ENCODE assay signal across 8 cellular contexts in genomic region chr6:84033523-84034451, GRCh38. TPM values are rescaled to one million over a fixed set of nuclear protein-coding genes. Genes with fewer than 3 reads are reported as not detected.
A peak's percentile ranks its signal among the peaks of the same experiment; 100 is the strongest.
DNase-seq lines count a peak whose midpoint lies in the region; ATAC-seq and TF ChIP-seq lines count a peak whose summit lies in the region.

Gene MRAP2 (plus strand): TSS chr6:84033772. CDS start chr6:84055319, 21,547 bp downstream.

- POLR2A ChIA-PET in PC-3 (lab: Charles Lee; ENCODE audit: unreplicated experiment): no interaction called here

- no TSS peak for BruUV-seq in PC-3 (replicated peaks; lab: Mats Ljungman, UMichigan)

- H3K9me2 ChIP-seq in PC-3 (replicated peaks; ENCODE audit: low read length): no peaks in the 10 kb centered on the region
- H3K9me2 ChIP-seq in MM.1S (replicated peaks; ENCODE audit: insufficient read depth, low read length): no peaks in the 10 kb centered on the region

- H3K27ac ChIP-seq in PC-3 (ENCODE audit: low read length) (no peak within 1 kb of the TSS), aorta (ENCODE audit: low read depth in 1 of 2, low read length in 2 of 2) (peak within 1 kb of the TSS; percentile 36 to 92), MM.1S (ENCODE audit: low read length) (no peak within 1 kb of the TSS)

- no peak within 1 kb of the TSS for H3K9ac ChIP-seq in PC-3 (ENCODE audit: low read length)
- peak within 1 kb of the TSS; percentile 82 for H3K9ac ChIP-seq in endocrine pancreas (ENCODE audit: control insufficient read depth, insufficient read depth, low read length)
- peak within 1 kb of the TSS; percentile 84 for H3K9ac ChIP-seq in mucosa of stomach (ENCODE audit: low read length)
- H3K9ac ChIP-seq in MM.1S (ENCODE audit: low read length): no peak within 1 kb of the TSS

- H3F3A ChIP-seq in PC-3 (ENCODE audit: low read length, unreplicated experiment) (no peaks in the 10 kb centered on the region), MM.1S (ENCODE audit: insufficient read depth, low read length) (no peaks in the 10 kb centered on the region)

- H3K9me3 ChIP-seq in HAP-1: no peaks in the 10 kb centered on the region
- H3K9me3 ChIP-seq in PC-3 (ENCODE audit: low read length): no peaks in the 10 kb centered on the region
- no peaks in the 10 kb centered on the region for H3K9me3 ChIP-seq in endocrine pancreas (ENCODE audit: control insufficient read depth, low read length)
- no peaks in the 10 kb centered on the region for H3K9me3 ChIP-seq in mucosa of stomach (ENCODE audit: control insufficient read depth, low read length)
- H3K9me3 ChIP-seq in aorta (ENCODE audit: control insufficient read depth, low read length): no peaks in the 10 kb centered on the region
- H3K9me3 ChIP-seq in MM.1S (replicated peaks; ENCODE audit: insufficient read depth, low read length): no peaks in the 10 kb centered on the region

- H4K20me1 ChIP-seq in PC-3 (ENCODE audit: low read length) (no peaks in the 10 kb centered on the region), MM.1S (ENCODE audit: insufficient read depth, low read length) (no peaks in the 10 kb centered on the region)

- intact Hi-C loops in PC-3 (cut with micrococcal nuclease) (no loop called here), aorta (cut with DNase I) (loop anchor here in 1 of 2 donors (10.0 kb wide), 2 partner anchors 149 to 161 kb away; no protein-coding TSS in a partner anchor)

- peak; percentile 15 for DNase-seq in EH (ENCODE audit: low read depth)
- peak; percentile 18 to 64 for DNase-seq in HAP-1 (ENCODE audit: low spot score in 2 of 2)
- DNase-seq in PC-3: no peak
- DNase-seq in aorta: peak; percentile 60 to 85
- no peak for DNase-seq in activated naive CD4-positive, alpha-beta T cell treated with anti-CD3 and anti-CD28 coated beads, Interleukin-2, amount 10 ng/mL, durations not matched to agents 7 days and 5 days
- no peak for DNase-seq in MM.1S

- in situ Hi-C loops in HAP-1 (cut with MboI; ENCODE audit: low sequenced_read_pairs): no loop called here

- no peak within 1 kb of the TSS for H3K27ac Mint-ChIP-seq in activated naive CD4-positive, alpha-beta T cell treated with anti-CD3 and anti-CD28 coated beads, Interleukin-2, amount 10 ng/mL, durations not matched to agents 7 days and 5 days

- H2AFZ ChIP-seq in PC-3 (ENCODE audit: low read length) (peak within 1 kb of the TSS; percentile 80), MM.1S (ENCODE audit: low read length) (no peak within 1 kb of the TSS)

- CTCF ChIA-PET in PC-3 (lab: Charles Lee): no interaction called here
- CTCF ChIA-PET in activated naive CD4-positive, alpha-beta T cell treated with anti-CD3 and anti-CD28 coated beads, Interleukin-2, amount 10 ng/mL, durations not matched to agents 7 days and 5 days (lab: Charles Lee): no interaction called here

- no peak within 1 kb of the TSS for H3K4me3 Mint-ChIP-seq in activated naive CD4-positive, alpha-beta T cell treated with anti-CD3 and anti-CD28 coated beads, Interleukin-2, amount 10 ng/mL, durations not matched to agents 7 days and 5 days

- 0% methylated on average over 48 to 78 of the region's 78 CpGs for WGBS in aorta, 2 donors

- H3K4me3 ChIP-seq in HAP-1 (peak within 1 kb of the TSS; percentile 44), PC-3 (ENCODE audit: low read length) (peak within 1 kb of the TSS; percentile 66), endocrine pancreas (ENCODE audit: control insufficient read depth, insufficient read depth, low read length) (peak within 1 kb of the TSS; percentile 89), mucosa of stomach (ENCODE audit: low read length) (peak within 1 kb of the TSS; percentile 56), aorta (ENCODE audit: low read length in 2 of 2) (peak within 1 kb of the TSS; percentile 91), MM.1S (ENCODE audit: low read length) (no peak within 1 kb of the TSS)

- H3K79me2 ChIP-seq in PC-3 (ENCODE audit: low read length) (no peaks in the 10 kb centered on the region), MM.1S (ENCODE audit: low read length) (no peaks in the 10 kb centered on the region)

- ATAC-seq in PC-3 (peak; percentile 64), aorta (ENCODE audit: low FRiP score) (peak; percentile 77)

- no peaks in the 10 kb centered on the region for H3K9me3 Mint-ChIP-seq in activated naive CD4-positive, alpha-beta T cell treated with anti-CD3 and anti-CD28 coated beads, Interleukin-2, amount 10 ng/mL, durations not matched to agents 7 days and 5 days

- H3K36me3 Mint-ChIP-seq in activated naive CD4-positive, alpha-beta T cell treated with anti-CD3 and anti-CD28 coated beads, Interleukin-2, amount 10 ng/mL, durations not matched to agents 7 days and 5 days: no peaks in the 10 kb centered on the region

- H3K4me2 ChIP-seq in PC-3 (ENCODE audit: low read length) (peak within 1 kb of the TSS; percentile 83), MM.1S (ENCODE audit: low read depth, low read length) (no peak within 1 kb of the TSS)

- H3K27me3 ChIP-seq in HAP-1 (ENCODE audit: low read depth) (no peaks in the 10 kb centered on the region), PC-3 (ENCODE audit: low read length) (peaks cover 11% of the 10 kb centered on the region), endocrine pancreas (ENCODE audit: control insufficient read depth, insufficient read depth, low read length) (no peaks in the 10 kb centered on the region), mucosa of stomach (ENCODE audit: control insufficient read depth, insufficient read depth, low read length) (no peaks in the 10 kb centered on the region), aorta (ENCODE audit: control insufficient read depth in 1 of 2, insufficient read depth in 2 of 2, low read length in 1 of 2) (no peaks in the 10 kb centered on the region), MM.1S (replicated peaks; ENCODE audit: insufficient read depth, low read length) (no peaks in the 10 kb centered on the region)

- no peaks in the 10 kb centered on the region for H3K36me3 ChIP-seq in HAP-1 (replicated peaks)
- no peaks in the 10 kb centered on the region for H3K36me3 ChIP-seq in PC-3 (ENCODE audit: low read depth, low read length)
- no peaks in the 10 kb centered on the region for H3K36me3 ChIP-seq in endocrine pancreas (ENCODE audit: control insufficient read depth, insufficient read depth, low read length)
- H3K36me3 ChIP-seq in mucosa of stomach (ENCODE audit: control insufficient read depth, insufficient read depth, low read length): no peaks in the 10 kb centered on the region
- no peaks in the 10 kb centered on the region for H3K36me3 ChIP-seq in aorta (ENCODE audit: control insufficient read depth in 1 of 2, insufficient read depth in 2 of 2, low read length in 1 of 2)
- no peaks in the 10 kb centered on the region for H3K36me3 ChIP-seq in MM.1S (replicated peaks; ENCODE audit: insufficient read depth, low read length)

- TF ChIP-seq CTCF in PC-3 (conservative IDR thresholded peaks at IDR 0.05; ENCODE audit: low read depth, low read length) (no peak), MM.1S (IDR thresholded peaks at IDR 0.05; ENCODE audit: low read length) (no peak)

- peaks cover 3% of the 10 kb centered on the region; the same call in 1 of the 2 replicates for H3K4me1 ChIP-seq in HAP-1
- H3K4me1 ChIP-seq in PC-3 (ENCODE audit: insufficient read depth, low read length): no peaks in the 10 kb centered on the region
- H3K4me1 ChIP-seq in endocrine pancreas (ENCODE audit: control insufficient read depth, insufficient read depth, low read length): peaks cover 5% of the 10 kb centered on the region
- H3K4me1 ChIP-seq in mucosa of stomach (ENCODE audit: control insufficient read depth, insufficient read depth, low read length): peaks cover 11% of the 10 kb centered on the region
- peaks cover 5 to 11% of the 10 kb centered on the region in 2 donors for H3K4me1 ChIP-seq in aorta (ENCODE audit: control insufficient read depth in 1 of 2, insufficient read depth in 2 of 2, low read length in 2 of 2)
- no peaks in the 10 kb centered on the region for H3K4me1 ChIP-seq in MM.1S (ENCODE audit: low read length)

- H3K27me3 Mint-ChIP-seq in activated naive CD4-positive, alpha-beta T cell treated with anti-CD3 and anti-CD28 coated beads, Interleukin-2, amount 10 ng/mL, durations not matched to agents 7 days and 5 days: peaks cover 51% of the 10 kb centered on the region

- no peaks in the 10 kb centered on the region for H3K4me1 Mint-ChIP-seq in activated naive CD4-positive, alpha-beta T cell treated with anti-CD3 and anti-CD28 coated beads, Interleukin-2, amount 10 ng/mL, durations not matched to agents 7 days and 5 days

RNA-seq across cellular contexts. Expression of gene MRAP2, which starts in this region (rescaled TPM):
- total RNA-seq in PC-3 (2014; rRNA removed) (0.07 and 0.12 TPM in 2 replicates), aorta (10 to 100 TPM; 65.1 to 74.4 TPM)
- polyA plus RNA-seq in aorta: 10 to 100 TPM; 57.5 to 90.8 TPM

Comparison
In these comparisons a context has a peak if more than half of its experiments do, and no peak if none do; other contexts are left out.
1. RNA of gene MRAP2 (total RNA-seq): 65.1 to 74.4 TPM in aorta; 0.07 to 0.12 TPM in PC-3; every median in the first group is over 10 times any median in the second.
2. Peak in ATAC-seq, H3K4me3 ChIP-seq and H3K4me2 ChIP-seq in PC-3; RNA of the gene not detected or under 1 TPM.
3. DNase-seq: peak in EH (single experiment), HAP-1 (2 of 2) and aorta (2 of 2); none in PC-3 (single experiment), activated naive CD4-positive, alpha-beta T cell treated with anti-CD3 and anti-CD28 coated beads, Interleukin-2, amount 10 ng/mL, durations not matched to agents 7 days and 5 days (single experiment) and MM.1S (single experiment).
4. H3K27ac ChIP-seq: peak in aorta (2 of 2); none in PC-3 (single experiment) and MM.1S (single experiment).
5. H3K9ac ChIP-seq: peak in endocrine pancreas (single experiment) and mucosa of stomach (single experiment); none in PC-3 (single experiment) and MM.1S (single experiment).